In genomic region chr12:121894633-121895032, GRCh38 we compare ENCODE assay signal across 1 cellular context.
TF ChIP-seq lines count a peak whose summit lies in the region.

No MANE protein-coding gene starts in this region.

TF ChIP-seq in HepG2, 621 proteins besides CTCF, POLR2A, EP300 and RAD21 (continues in another document):
- TF ChIP-seq ZNF687 (CRISPR knock-in tag; IDR thresholded peaks at IDR 0.05) (peak; percentile 28; the same call in 1 of the 2 replicates), FOXA3 (CRISPR knock-in tag; IDR thresholded peaks at IDR 0.05) (peak; percentile 21; the same call in 1 of the 2 replicates), KDM6A (CRISPR knock-in tag; IDR thresholded peaks at IDR 0.05; ENCODE audit: low read depth) (no peak), TBL1XR1 (IDR thresholded peaks at IDR 0.05; ENCODE audit: borderline replicate concordance, low read length, partially characterized antibody) (peak; percentile 18), ZBTB4 (CRISPR knock-in tag; IDR thresholded peaks at IDR 0.05; ENCODE audit: borderline replicate concordance) (peak; percentile 73; the same call in 1 of the 2 replicates), MIER3 (CRISPR knock-in tag; IDR thresholded peaks at IDR 0.05; ENCODE audit: borderline replicate concordance) (no peak), TFE3 (CRISPR knock-in tag; IDR thresholded peaks at IDR 0.05) (0 out of 2 replicates have a peak, but pooled peaks have one; percentile 23), PATZ1 (CRISPR knock-in tag; IDR thresholded peaks at IDR 0.05) (peak; percentile 34; the same call in 1 of the 2 replicates), ZNF83 (CRISPR knock-in tag; IDR thresholded peaks at IDR 0.05; ENCODE audit: borderline replicate concordance) (no peak), SMC3 (IDR thresholded peaks at IDR 0.05; ENCODE audit: low read length) (peak; percentile 79; the same call in 1 of the 2 replicates), DPF2 (CRISPR knock-in tag; IDR thresholded peaks at IDR 0.05; ENCODE audit: borderline replicate concordance, low read depth) (0 out of 2 replicates have a peak, but pooled peaks have one; percentile 39), ZNF574 (CRISPR knock-in tag; IDR thresholded peaks at IDR 0.05) (peak; percentile 35; the same call in 1 of the 2 replicates), MAX (IDR thresholded peaks at IDR 0.05) (0 out of 2 replicates have a peak, but pooled peaks have one; percentile 16), STAG1 (CRISPR knock-in tag; IDR thresholded peaks at IDR 0.05) (peak; percentile 67), FOXP4 (CRISPR knock-in tag; IDR thresholded peaks at IDR 0.05) (0 out of 2 replicates have a peak, but pooled peaks have one; percentile 15), HNF4A (CRISPR knock-in tag; IDR thresholded peaks at IDR 0.05) (peak; percentile 88), HNF4G (IDR thresholded peaks at IDR 0.05; ENCODE audit: borderline replicate concordance, low read depth, low read length) (peak; percentile 49; the same call in 1 of the 2 replicates), HNF4G (CRISPR knock-in tag; IDR thresholded peaks at IDR 0.05; ENCODE audit: borderline replicate concordance, low read depth) (no peak), LCORL (IDR thresholded peaks at IDR 0.05) (no peak), LCORL (CRISPR knock-in tag; IDR thresholded peaks at IDR 0.05) (0 out of 2 replicates have a peak, but pooled peaks have one; percentile 46), GATAD1 (CRISPR knock-in tag; IDR thresholded peaks at IDR 0.05) (0 out of 2 replicates have a peak, but pooled peaks have one; percentile 23), HDAC2 (CRISPR knock-in tag; IDR thresholded peaks at IDR 0.05) (peak; percentile 66; the same call in 1 of the 2 replicates), ZFY (CRISPR knock-in tag; IDR thresholded peaks at IDR 0.05) (no peak), MXI1 (IDR thresholded peaks at IDR 0.05; ENCODE audit: borderline replicate concordance, low read depth, low read length) (peak; percentile 62; the same call in 1 of the 3 replicates), ZBTB33 (CRISPR knock-in tag; IDR thresholded peaks at IDR 0.05) (peak; percentile 100), SAP130 (CRISPR knock-in tag; IDR thresholded peaks at IDR 0.05; ENCODE audit: low read depth) (peak; percentile 49), DMAP1 (CRISPR knock-in tag; IDR thresholded peaks at IDR 0.05) (0 out of 2 replicates have a peak, but pooled peaks have one; percentile 25), HOXA3 (CRISPR knock-in tag; IDR thresholded peaks at IDR 0.05) (peak; percentile 34; the same call in 1 of the 2 replicates), HNF1B (CRISPR knock-in tag; IDR thresholded peaks at IDR 0.05) (0 out of 2 replicates have a peak, but pooled peaks have one; percentile 60), SATB2 (CRISPR knock-in tag; IDR thresholded peaks at IDR 0.05) (no peak)
